Comparison of ENCODE assay signal across 1 cellular context in genomic region chr6:31441368-31442267, GRCh38.
TF ChIP-seq lines count a peak whose summit lies in the region.

No MANE protein-coding gene starts in this region.

TF ChIP-seq in HepG2, 621 proteins besides CTCF, POLR2A, EP300 and RAD21 (continued from another document and continues in another):
- TF ChIP-seq ZBTB40 (IDR thresholded peaks at IDR 0.05) (no peak), ZBTB40 (CRISPR knock-in tag; IDR thresholded peaks at IDR 0.05) (no peak), THYN1 (CRISPR knock-in tag; IDR thresholded peaks at IDR 0.05; ENCODE audit: borderline replicate concordance, low read depth) (no peak), TFDP2 (CRISPR knock-in tag; IDR thresholded peaks at IDR 0.05) (no peak), ZBTB2 (CRISPR knock-in tag; IDR thresholded peaks at IDR 0.05; ENCODE audit: low read depth) (no peak), ZNF576 (CRISPR knock-in tag; IDR thresholded peaks at IDR 0.05) (no peak), THAP8 (CRISPR knock-in tag; IDR thresholded peaks at IDR 0.05; ENCODE audit: borderline replicate concordance) (no peak), ZNF549 (CRISPR knock-in tag; IDR thresholded peaks at IDR 0.05) (no peak), ZNF766 (CRISPR knock-in tag; IDR thresholded peaks at IDR 0.05; ENCODE audit: borderline replicate concordance) (no peak), YEATS4 (CRISPR knock-in tag; IDR thresholded peaks at IDR 0.05; ENCODE audit: borderline replicate concordance) (no peak), NR2C2 (CRISPR knock-in tag; IDR thresholded peaks at IDR 0.05; ENCODE audit: borderline replicate concordance) (no peak), SCMH1 (CRISPR knock-in tag; IDR thresholded peaks at IDR 0.05; ENCODE audit: borderline replicate concordance) (no peak), NFAT5 (CRISPR knock-in tag; IDR thresholded peaks at IDR 0.05) (no peak), ZNF569 (CRISPR knock-in tag; IDR thresholded peaks at IDR 0.05; ENCODE audit: borderline replicate concordance) (no peak), FOXM1 (CRISPR knock-in tag; IDR thresholded peaks at IDR 0.05) (no peak), HBP1 (CRISPR knock-in tag; IDR thresholded peaks at IDR 0.05; ENCODE audit: low read depth) (no peak; the same call in 1 of the 2 replicates), PREB (CRISPR knock-in tag; IDR thresholded peaks at IDR 0.05) (no peak), ATAD3A (CRISPR knock-in tag; IDR thresholded peaks at IDR 0.05) (no peak), MAFK (conservative IDR thresholded peaks at IDR 0.05 in 1 of 2, IDR thresholded peaks at IDR 0.05 in 1 of 2; ENCODE audit: low read length in 2 of 2) (no peak), HINFP (CRISPR knock-in tag; IDR thresholded peaks at IDR 0.05; ENCODE audit: low read depth) (no peak), ZNF773 (CRISPR knock-in tag; IDR thresholded peaks at IDR 0.05; ENCODE audit: borderline replicate concordance) (no peak), SRSF1 (optimal IDR thresholded peaks at IDR 0.05; ENCODE audit: low read depth, low read length) (no peak), HMG20B (CRISPR knock-in tag; conservative IDR thresholded peaks at IDR 0.05) (no peak), NCOR1 (IDR thresholded peaks at IDR 0.05; ENCODE audit: borderline replicate concordance, low read length) (no peak), FLYWCH1 (CRISPR knock-in tag; IDR thresholded peaks at IDR 0.05) (no peak), JUND (CRISPR knock-in tag; IDR thresholded peaks at IDR 0.05) (no peak), ZNF3 (CRISPR knock-in tag; IDR thresholded peaks at IDR 0.05) (no peak), MNT (IDR thresholded peaks at IDR 0.05) (no peak), ZNF788 (CRISPR knock-in tag; IDR thresholded peaks at IDR 0.05; ENCODE audit: borderline replicate concordance) (no peak), GLI4 (CRISPR knock-in tag; IDR thresholded peaks at IDR 0.05; ENCODE audit: borderline replicate concordance) (peak; percentile 41; the same call in 1 of the 2 replicates), ZFP36L2 (CRISPR knock-in tag; IDR thresholded peaks at IDR 0.05) (no peak), ZNF207 (IDR thresholded peaks at IDR 0.05; ENCODE audit: borderline replicate concordance) (no peak), ELF3 (CRISPR knock-in tag; IDR thresholded peaks at IDR 0.05) (no peak), ZNF713 (CRISPR knock-in tag; IDR thresholded peaks at IDR 0.05) (no peak)
